Comparison of ENCODE assay signal across 11 cellular contexts in the genomic region with DNA sequence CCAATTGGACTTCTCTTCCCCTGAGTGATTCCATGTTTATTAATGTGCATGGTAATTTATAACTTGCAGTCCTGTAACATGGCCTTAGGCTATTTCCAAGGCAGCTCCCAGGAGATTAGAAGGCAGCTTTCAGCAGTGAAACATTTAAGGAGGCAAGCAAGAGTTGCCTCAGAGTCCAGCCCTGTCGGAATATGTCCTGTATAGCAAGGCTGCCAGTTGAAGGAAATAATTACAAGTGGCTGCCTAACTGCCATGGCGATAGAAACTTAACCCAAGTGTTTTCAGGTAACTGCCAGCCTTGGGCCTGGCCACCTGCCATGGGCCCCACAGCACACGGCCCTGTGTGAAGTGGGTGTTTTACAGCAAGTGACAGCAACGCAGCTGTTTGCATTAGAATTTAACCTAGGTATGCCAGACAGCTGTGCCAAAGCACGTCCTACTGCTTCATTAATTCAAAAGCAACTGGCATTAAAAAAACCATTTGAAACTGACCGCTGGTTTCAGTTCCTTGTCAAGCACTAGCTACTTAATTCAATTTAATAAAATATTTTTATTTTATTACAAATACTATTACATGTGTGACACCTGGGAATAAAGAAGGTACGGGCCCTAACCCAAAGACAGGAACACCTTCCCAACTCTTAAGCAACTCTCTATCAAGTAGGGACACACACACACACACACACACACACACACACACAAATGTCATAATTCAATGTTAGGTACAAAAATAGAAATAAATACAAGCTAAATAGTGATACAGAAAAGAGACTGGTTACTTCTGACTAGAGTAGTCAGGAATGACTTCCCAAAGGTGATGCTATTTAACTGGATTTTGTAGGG.
A peak's percentile ranks its signal among the peaks of the same experiment; 100 is the strongest.
DNase-seq lines count a peak whose midpoint lies in the region; ATAC-seq and TF ChIP-seq lines count a peak whose summit lies in the region.
"Had no signal": no experiment of that assay in that cellular context is flagged by ENCODE, and none has a peak within 500 bp of the region (broad histone marks: within the 10 kb centered on the region; RNA-seq: fewer than 3 reads in every experiment).

No MANE protein-coding gene starts in this region.

- no peaks in the 10 kb centered on the region for H3K9me3 Mint-ChIP-seq in activated T-cell treated with anti-CD3 and anti-CD28 coated beads, Interleukin-2, amount 50 U/mL, for 24 hours
- H3K9me3 Mint-ChIP-seq: naive B cell had no signal

- H3K4me3 ChIP-seq in epithelial cell of esophagus (ENCODE audit: low read length): no peak overlapping the region
- H3K4me3 ChIP-seq: body of pancreas, suprapubic skin had no signal

- H3K36me3 Mint-ChIP-seq in activated T-cell treated with anti-CD3 and anti-CD28 coated beads, Interleukin-2, amount 50 U/mL, for 24 hours (ENCODE audit: low read depth): no peaks in the 10 kb centered on the region
- H3K36me3 Mint-ChIP-seq: naive B cell had no signal

- H3K4me1 Mint-ChIP-seq in activated T-cell treated with anti-CD3 and anti-CD28 coated beads, Interleukin-2, amount 50 U/mL, for 24 hours (ENCODE audit: low read depth): no peaks in the 10 kb centered on the region

- ATAC-seq in GM21447 (IDR thresholded peaks at IDR 0.05; ENCODE audit: unreplicated experiment) (peak; percentile 62), HG02973 (IDR thresholded peaks at IDR 0.05; ENCODE audit: unreplicated experiment) (no peak)
- ATAC-seq: body of pancreas had no signal

- peaks cover 15% of the 10 kb centered on the region for H3K27me3 Mint-ChIP-seq in activated T-cell treated with anti-CD3 and anti-CD28 coated beads, Interleukin-2, amount 50 U/mL, for 24 hours

- no peak overlapping the region for H3K27ac Mint-ChIP-seq in activated T-cell treated with anti-CD3 and anti-CD28 coated beads, Interleukin-2, amount 50 U/mL, for 24 hours

- no peak overlapping the region for H3K4me3 Mint-ChIP-seq in activated T-cell treated with anti-CD3 and anti-CD28 coated beads, Interleukin-2, amount 50 U/mL, for 24 hours
- H3K4me3 Mint-ChIP-seq: naive B cell had no signal

- DNase-seq in NCI-H128 (lab: John Stamatoyannopoulos, UW; ENCODE audit: unreplicated experiment) (peak; percentile 26), epithelial cell of esophagus (ENCODE audit: low read depth) (peak; percentile 80), stromal cell of bone marrow (ENCODE audit: low read depth) (peak; percentile 45)
- no peak for DNase-seq in stimulated activated naive CD4-positive, alpha-beta T cell (lab: John Stamatoyannopoulos, UW)
- no peak for DNase-seq in stimulated activated naive CD4-positive, alpha-beta T cell treated with Interleukin-2 at 50 U/mL for 16 hours (lab: John Stamatoyannopoulos, UW)
- no peak for DNase-seq in activated T-cell treated with anti-CD3 and anti-CD28 coated beads, Interleukin-2, amount 50 U/mL, for 24 hours
- DNase-seq: naive B cell had no signal

- TF ChIP-seq CTCF in epithelial cell of esophagus (IDR thresholded peaks at IDR 0.05; ENCODE audit: insufficient read depth, low read depth, low read length, missing control alignments): no peak

Comparison
In these comparisons a context has a peak if more than half of its experiments do, and no peak if none do; other contexts are left out.
1. DNase-seq: peak in NCI-H128 (single experiment), epithelial cell of esophagus (single experiment) and stromal cell of bone marrow (single experiment); none in stimulated activated naive CD4-positive, alpha-beta T cell (0 of 6), stimulated activated naive CD4-positive, alpha-beta T cell treated with Interleukin-2 at 50 U/mL for 16 hours (single experiment) and activated T-cell treated with anti-CD3 and anti-CD28 coated beads, Interleukin-2, amount 50 U/mL, for 24 hours (single experiment).